8 cellular contexts compared by ENCODE assay signal in the genomic region with DNA sequence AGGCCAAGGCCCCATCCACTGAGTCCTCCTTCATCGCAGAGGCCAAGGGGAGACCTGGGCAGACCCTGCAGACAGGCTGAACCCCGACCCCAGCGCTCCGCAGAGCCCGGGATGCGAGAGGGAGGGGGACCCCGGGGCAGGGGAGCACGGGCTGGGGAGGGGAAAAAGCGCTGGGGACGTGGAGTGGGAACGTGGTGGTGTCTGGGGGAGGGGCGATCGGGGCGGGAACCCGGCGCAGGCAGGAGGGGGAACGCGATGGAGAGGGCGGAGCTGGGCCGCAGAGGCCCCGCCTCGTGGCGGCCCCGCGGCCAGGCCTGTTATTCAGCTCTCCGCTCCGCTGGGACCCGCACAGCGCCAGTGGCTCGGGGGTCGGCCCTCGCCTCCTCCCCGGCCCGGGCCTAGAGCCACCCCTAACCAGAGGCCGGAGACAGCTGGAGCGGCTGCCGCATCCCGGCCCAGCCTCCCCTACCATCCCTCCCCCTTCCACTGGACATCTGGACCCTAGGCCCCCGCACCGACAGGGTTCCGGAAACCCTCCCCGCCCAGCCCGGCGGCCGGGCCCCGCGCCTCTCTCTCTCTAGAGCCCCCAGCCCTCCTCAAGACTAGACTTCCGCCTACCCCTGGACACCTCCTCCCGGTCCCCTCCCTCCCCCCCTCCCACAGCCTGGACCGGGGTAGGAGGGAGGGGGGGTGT. TPM values are rescaled to one million over a fixed set of nuclear protein-coding genes. Genes with fewer than 3 reads are reported as not detected.
DNase-seq lines count a peak whose midpoint lies in the region; ATAC-seq and TF ChIP-seq lines count a peak whose summit lies in the region.

ARHGEF25 (plus strand) TSS at position 320 of the 694 bp plus-strand sequence. CDS start 460 bp downstream, outside the sequence.

- TF ChIP-seq CTCF in thyroid gland (IDR thresholded peaks at IDR 0.05) = no peak

- intact Hi-C loops in CD4-positive, alpha-beta memory T cell (cut with micrococcal nuclease) = loop anchor here (2.0 to 5.0 kb wide), 2 partner anchors 20 to 89 kb away; partner anchors contain the start of genes DDIT3, MBD6 and PIP4K2C
- intact Hi-C loops in thyroid gland (cut with DNase I) = no loop called here

- peaks cover 3 to 21% of the 10 kb centered on the region in 2 donors for H3K27me3 Mint-ChIP-seq in CD4-positive, alpha-beta memory T cell

- H3K9me3 ChIP-seq in CD4-positive, alpha-beta memory T cell (ENCODE audit: control insufficient read depth in 1 of 2, low read length in 2 of 2) = no peaks in the 10 kb centered on the region
- H3K9me3 ChIP-seq in esophagus (ENCODE audit: control insufficient read depth in 2 of 2, insufficient read depth in 1 of 2, low read depth in 1 of 2, low read length in 1 of 2) (no peaks in the 10 kb centered on the region), mucosa of rectum (ENCODE audit: control insufficient read depth in 2 of 2, low read length in 2 of 2) (no peaks in the 10 kb centered on the region), thyroid gland (no peaks in the 10 kb centered on the region)

- 1 to 2% methylated on average over 15 to 49 of the region's 50 CpGs for WGBS in esophagus, 2 donors
- 0 to 3% methylated on average over 8 to 17 of the region's 50 CpGs for WGBS in thyroid gland, 2 donors

- no peak for DNase-seq in CD4-positive, alpha-beta memory T cell
- peak; percentile 41 for DNase-seq in NCI-H2227 treated with DMSO at 0.1 percent for 48 hours (lab: John Stamatoyannopoulos, UW)
- peak; percentile 79 for DNase-seq in activated CD8-positive, alpha-beta memory T cell treated with anti-CD3 and anti-CD28 coated beads, Interleukin-2, amount 50 U/mL, for 48 hours
- peak; percentile 41 to 45 for DNase-seq in thyroid gland
- DNase-seq in NK-92 treated with Interleukin-12 subunit alpha and Interleukin-12 subunit beta, amount 100 ng/mL, for 24 hours (lab: John Stamatoyannopoulos, UW) = no peak

- H3K36me3 ChIP-seq in CD4-positive, alpha-beta memory T cell (ENCODE audit: insufficient read depth, low read length) = no peaks in the 10 kb centered on the region
- H3K36me3 ChIP-seq in esophagus (ENCODE audit: control insufficient read depth in 2 of 2, insufficient read depth in 2 of 2, low read length in 1 of 2) = peaks cover 0 to 2% of the 10 kb centered on the region in 2 donors
- H3K36me3 ChIP-seq in mucosa of rectum (ENCODE audit: control insufficient read depth in 2 of 2, insufficient read depth in 2 of 2, low read length in 2 of 2) = no peaks in the 10 kb centered on the region
- H3K36me3 ChIP-seq in thyroid gland = peaks cover 5% of the 10 kb centered on the region in 2 donors

- CTCF ChIA-PET in CD4-positive, alpha-beta memory T cell (lab: Charles Lee; ENCODE audit: partially characterized antibody) = interaction anchor here (1.0 to 1.4 kb wide), 4 partner anchors 8 to 28 kb away, joined by 3 to 6 read pairs (median 4); partner anchors contain the start of gene B4GALNT1

- peak within 1 kb of the TSS; percentile 23 to 57 for H3K4me3 ChIP-seq in CD4-positive, alpha-beta memory T cell (ENCODE audit: low read length in 2 of 2)
- H3K4me3 ChIP-seq in esophagus (ENCODE audit: low read depth in 1 of 2, low read length in 2 of 2) (peak within 1 kb of the TSS; percentile 47 to 56), mucosa of rectum (ENCODE audit: low read length in 2 of 2) (peak within 1 kb of the TSS; percentile 58 to 62), thyroid gland (replicated peaks in 1 of 3) (peak within 1 kb of the TSS in 2 of 3 donors; percentile 32 to 52)

- no peak for TF ChIP-seq POLR2A in thyroid gland (IDR thresholded peaks at IDR 0.05)

- peak within 1 kb of the TSS; percentile 38 to 54 for H3K9ac ChIP-seq in mucosa of rectum (ENCODE audit: low read depth in 1 of 2, low read length in 2 of 2)

- peak within 1 kb of the TSS in 4 of 7 donors; percentile 15 to 78 (median 57) for H3K27ac Mint-ChIP-seq in CD4-positive, alpha-beta memory T cell

- H3K27me3 ChIP-seq in CD4-positive, alpha-beta memory T cell (ENCODE audit: insufficient read depth, low read length) = peaks cover 10% of the 10 kb centered on the region
- H3K27me3 ChIP-seq in esophagus (ENCODE audit: control insufficient read depth in 1 of 2, insufficient read depth in 2 of 2, low read length in 2 of 2) = no peaks in the 10 kb centered on the region
- peaks cover 19 to 41% of the 10 kb centered on the region in 2 donors for H3K27me3 ChIP-seq in mucosa of rectum (ENCODE audit: control insufficient read depth in 2 of 2, insufficient read depth in 2 of 2, low read length in 2 of 2)
- H3K27me3 ChIP-seq in thyroid gland = no peaks in the 10 kb centered on the region

- POLR2A ChIA-PET in CD4-positive, alpha-beta memory T cell (lab: Charles Lee; ENCODE audit: partially characterized antibody) = interaction anchor here (0.9 kb wide), 1 partner anchor 12 kb away, joined by 4 read pairs; no protein-coding TSS in a partner anchor

- H3K9me3 Mint-ChIP-seq in CD4-positive, alpha-beta memory T cell = no peaks in the 10 kb centered on the region

- peak within 1 kb of the TSS; percentile 74 to 89 (median 80) for H3K4me3 Mint-ChIP-seq in CD4-positive, alpha-beta memory T cell

- no peak within 1 kb of the TSS for H3K27ac ChIP-seq in CD4-positive, alpha-beta memory T cell (ENCODE audit: low read depth, low read length)
- peak within 1 kb of the TSS; percentile 80 to 84 for H3K27ac ChIP-seq in esophagus (ENCODE audit: low read depth in 2 of 2, low read length in 1 of 2)
- H3K27ac ChIP-seq in mucosa of rectum (ENCODE audit: low read depth in 2 of 2, low read length in 2 of 2) = peak within 1 kb of the TSS; percentile 78 to 83
- H3K27ac ChIP-seq in thyroid gland = peak within 1 kb of the TSS; percentile 52 to 67 (median 64)

- peaks cover 9% of the 10 kb centered on the region for H3K4me1 ChIP-seq in CD4-positive, alpha-beta memory T cell (ENCODE audit: insufficient read depth, low read length)
- peaks cover 4 to 8% of the 10 kb centered on the region in 2 donors for H3K4me1 ChIP-seq in esophagus (ENCODE audit: control insufficient read depth in 2 of 2, insufficient read depth in 2 of 2, low read length in 1 of 2)
- H3K4me1 ChIP-seq in mucosa of rectum (ENCODE audit: control insufficient read depth in 2 of 2, insufficient read depth in 2 of 2, low read length in 2 of 2) = no peaks in the 10 kb centered on the region
- peaks cover 15 to 23% of the 10 kb centered on the region in 2 donors for H3K4me1 ChIP-seq in thyroid gland

- ATAC-seq in GM21723 (IDR thresholded peaks at IDR 0.05; ENCODE audit: unreplicated experiment) = peak; percentile 55

- peaks cover 0 to 6% of the 10 kb centered on the region in 2 donors for H3K36me3 Mint-ChIP-seq in CD4-positive, alpha-beta memory T cell

- H3K4me1 Mint-ChIP-seq in CD4-positive, alpha-beta memory T cell = peaks cover 3 to 17% (median 9%) of the 10 kb centered on the region in 4 donors

RNA-seq across cellular contexts. Expression of gene ARHGEF25, which starts in this region (rescaled TPM):
- total RNA-seq in CD4-positive, alpha-beta memory T cell = under 1 TPM; 0.47 to 0.67 TPM
- not detected for polyA plus RNA-seq in CD4-positive, alpha-beta memory T cell
- 10 to 100 TPM; 18.4 to 20.8 TPM for polyA plus RNA-seq in esophagus
- 10 to 100 TPM in 1 of 4 donors, 1 to 10 TPM in 3; 3.3 to 25.8 (median 3.9) TPM for total RNA-seq in thyroid gland

Comparison
In these comparisons a context has a peak if more than half of its experiments do, and no peak if none do; other contexts are left out.
1. RNA of gene ARHGEF25 (polyA plus RNA-seq): 18.4 to 20.8 TPM in esophagus; not detected in CD4-positive, alpha-beta memory T cell; every median in the first group is over 10 times any median in the second.
2. DNase-seq: peak in NCI-H2227 treated with DMSO at 0.1 percent for 48 hours (single experiment), activated CD8-positive, alpha-beta memory T cell treated with anti-CD3 and anti-CD28 coated beads, Interleukin-2, amount 50 U/mL, for 48 hours (single experiment) and thyroid gland (2 of 2); none in CD4-positive, alpha-beta memory T cell (0 of 5) and NK-92 treated with Interleukin-12 subunit alpha and Interleukin-12 subunit beta, amount 100 ng/mL, for 24 hours (single experiment).
3. Peak in every context shown above with its lines, with median percentiles within 50 percentile points of each other: H3K4me3 ChIP-seq.